Comparison of ENCODE assay signal across 2 cellular contexts in the genomic region with DNA sequence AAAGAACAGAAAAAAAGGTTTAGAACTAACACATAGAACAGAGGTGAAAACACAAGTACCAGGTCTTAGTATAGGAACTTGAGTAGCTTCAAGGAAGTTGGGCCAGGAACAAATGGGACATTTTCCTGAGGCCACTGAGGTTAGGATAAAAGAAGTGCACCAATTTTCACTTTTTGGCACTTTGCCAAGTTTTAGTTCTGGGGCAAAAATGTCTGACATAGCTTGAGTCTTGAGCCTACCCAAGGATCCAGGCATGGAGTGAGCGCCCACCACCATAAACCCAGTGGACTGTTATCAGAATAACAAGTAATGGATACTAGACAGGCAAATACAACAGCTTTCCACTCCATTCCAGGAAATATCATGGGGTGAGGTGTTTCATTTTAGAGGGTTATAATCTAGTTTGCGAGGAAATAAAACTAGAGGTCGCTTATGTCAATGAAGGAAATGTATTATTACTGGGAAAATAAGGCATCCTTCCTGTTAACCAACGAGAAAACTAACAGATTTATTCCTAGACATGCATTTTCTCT.
TF ChIP-seq lines count a peak whose summit lies in the region.

No MANE protein-coding gene starts in this region.

TF ChIP-seq in SK-N-SH treated with all-trans-retinoic acid at 6 μM for 48 hours, 23 proteins besides CTCF, POLR2A, EP300 and RAD21 (continued from another document):
- TF ChIP-seq, protein P1, sequence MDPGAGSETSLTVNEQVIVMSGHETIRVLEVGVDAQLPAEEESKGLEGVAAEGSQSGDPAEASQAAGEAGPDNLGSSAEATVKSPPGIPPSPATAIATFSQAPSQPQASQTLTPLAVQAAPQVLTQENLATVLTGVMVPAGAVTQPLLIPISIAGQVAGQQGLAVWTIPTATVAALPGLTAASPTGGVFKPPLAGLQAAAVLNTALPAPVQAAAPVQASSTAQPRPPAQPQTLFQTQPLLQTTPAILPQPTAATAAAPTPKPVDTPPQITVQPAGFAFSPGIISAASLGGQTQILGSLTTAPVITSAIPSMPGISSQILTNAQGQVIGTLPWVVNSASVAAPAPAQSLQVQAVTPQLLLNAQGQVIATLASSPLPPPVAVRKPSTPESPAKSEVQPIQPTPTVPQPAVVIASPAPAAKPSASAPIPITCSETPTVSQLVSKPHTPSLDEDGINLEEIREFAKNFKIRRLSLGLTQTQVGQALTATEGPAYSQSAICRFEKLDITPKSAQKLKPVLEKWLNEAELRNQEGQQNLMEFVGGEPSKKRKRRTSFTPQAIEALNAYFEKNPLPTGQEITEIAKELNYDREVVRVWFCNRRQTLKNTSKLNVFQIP (CRISPR knock-in tag; IDR thresholded peaks at IDR 0.05; ENCODE audit: borderline replicate concordance, low read depth), result no peak

TF ChIP-seq in K562, 482 proteins besides CTCF, POLR2A, EP300 and RAD21 (continued from another document):
- TF ChIP-seq, protein P2, sequence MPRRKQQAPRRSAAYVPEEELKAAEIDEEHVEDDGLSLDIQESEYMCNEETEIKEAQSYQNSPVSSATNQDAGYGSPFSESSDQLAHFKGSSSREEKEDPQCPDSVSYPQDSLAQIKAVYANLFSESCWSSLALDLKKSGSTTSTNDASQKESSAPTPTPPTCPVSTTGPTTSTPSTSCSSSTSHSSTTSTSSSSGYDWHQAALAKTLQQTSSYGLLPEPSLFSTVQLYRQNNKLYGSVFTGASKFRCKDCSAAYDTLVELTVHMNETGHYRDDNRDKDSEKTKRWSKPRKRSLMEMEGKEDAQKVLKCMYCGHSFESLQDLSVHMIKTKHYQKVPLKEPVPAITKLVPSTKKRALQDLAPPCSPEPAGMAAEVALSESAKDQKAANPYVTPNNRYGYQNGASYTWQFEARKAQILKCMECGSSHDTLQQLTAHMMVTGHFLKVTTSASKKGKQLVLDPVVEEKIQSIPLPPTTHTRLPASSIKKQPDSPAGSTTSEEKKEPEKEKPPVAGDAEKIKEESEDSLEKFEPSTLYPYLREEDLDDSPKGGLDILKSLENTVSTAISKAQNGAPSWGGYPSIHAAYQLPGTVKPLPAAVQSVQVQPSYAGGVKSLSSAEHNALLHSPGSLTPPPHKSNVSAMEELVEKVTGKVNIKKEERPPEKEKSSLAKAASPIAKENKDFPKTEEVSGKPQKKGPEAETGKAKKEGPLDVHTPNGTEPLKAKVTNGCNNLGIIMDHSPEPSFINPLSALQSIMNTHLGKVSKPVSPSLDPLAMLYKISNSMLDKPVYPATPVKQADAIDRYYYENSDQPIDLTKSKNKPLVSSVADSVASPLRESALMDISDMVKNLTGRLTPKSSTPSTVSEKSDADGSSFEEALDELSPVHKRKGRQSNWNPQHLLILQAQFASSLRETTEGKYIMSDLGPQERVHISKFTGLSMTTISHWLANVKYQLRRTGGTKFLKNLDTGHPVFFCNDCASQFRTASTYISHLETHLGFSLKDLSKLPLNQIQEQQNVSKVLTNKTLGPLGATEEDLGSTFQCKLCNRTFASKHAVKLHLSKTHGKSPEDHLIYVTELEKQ (CRISPR knock-in tag; IDR thresholded peaks at IDR 0.05), result no peak
- TF ChIP-seq ZNF740 (CRISPR knock-in tag; IDR thresholded peaks at IDR 0.05) (no peak), ZNF740 (tag; IDR thresholded peaks at IDR 0.05) (no peak), NFRKB (IDR thresholded peaks at IDR 0.05; ENCODE audit: low read depth) (no peak), NFIX (CRISPR knock-in tag; IDR thresholded peaks at IDR 0.05; ENCODE audit: low read depth) (peak; percentile 100), SNRNP70 (optimal IDR thresholded peaks at IDR 0.05; ENCODE audit: low read depth, low read length) (no peak), SMAD1 (IDR thresholded peaks at IDR 0.05; ENCODE audit: low read depth, low read length, partially characterized antibody) (peak; percentile 98), ATF7 (IDR thresholded peaks at IDR 0.05) (no peak)
